Comparison of ENCODE assay signal across 7 cellular contexts in genomic region chr10:122342293-122343134, GRCh38. TPM values are rescaled to one million over a fixed set of nuclear protein-coding genes. Genes with fewer than 3 reads are reported as not detected.
DNase-seq lines count a peak whose midpoint lies in the region; ATAC-seq, FAIRE-seq and TF ChIP-seq lines count a peak whose summit lies in the region.

No MANE protein-coding gene starts in this region.

- H3K9me3 ChIP-seq in mucosa of descending colon: no peaks in the 10 kb centered on the region

- peak; percentile 91 for FAIRE-seq in endometrium (lab: Jason Lieb, UNC)

- H3K4me3 ChIP-seq in GM12865 (ENCODE audit: low read depth, low read length) (no peak overlapping the region), mucosa of descending colon (no peak overlapping the region)

- DNase-seq in GM12865 (ENCODE audit: low read depth) (peak; percentile 41), NCI-H1105 (lab: John Stamatoyannopoulos, UW) (peak; percentile 23), mucosa of descending colon (peak in 1 of 3 donors; percentile 59)
- peak; percentile 75 for DNase-seq in activated CD8-positive, alpha-beta memory T cell treated with anti-CD3 and anti-CD28 coated beads for 24 hours
- peak; percentile 15 to 78 (median 47) for DNase-seq in stimulated activated naive CD4-positive, alpha-beta T cell (lab: John Stamatoyannopoulos, UW)

- no peak for ATAC-seq in mucosa of descending colon
- ATAC-seq in GM21786 (IDR thresholded peaks at IDR 0.05; ENCODE audit: unreplicated experiment): no peak

- TF ChIP-seq CTCF in GM12865 (IDR thresholded peaks at IDR 0.05; ENCODE audit: insufficient read depth, low read depth, low read length, missing control alignments): peak; percentile 63
- peak; percentile 8 for TF ChIP-seq CTCF in mucosa of descending colon (IDR thresholded peaks at IDR 0.05)

- no peaks in the 10 kb centered on the region for H3K36me3 ChIP-seq in mucosa of descending colon (ENCODE audit: low read depth)

- intact Hi-C loops in mucosa of descending colon (cut with DNase I, micrococcal nuclease): no loop called here

- peaks cover 5% of the 10 kb centered on the region for H3K4me1 ChIP-seq in mucosa of descending colon (ENCODE audit: low read depth)

RNA-seq across cellular contexts. Expression of gene PLEKHA1, which starts 32.0 kb away (rescaled TPM):
- 10 to 100 TPM; 39.1 to 55.0 (median 41.2) TPM for total RNA-seq in mucosa of descending colon
